8 cellular contexts compared by ENCODE assay signal in genomic region chr12:59780605-59781135, GRCh38.
DNase-seq lines count a peak whose midpoint lies in the region; ATAC-seq and TF ChIP-seq lines count a peak whose summit lies in the region.

No MANE protein-coding gene starts in this region.

- DNase-seq in DND-41 (no peak), HuH-7 (ENCODE audit: low spot score) (peak; percentile 24), brain microvascular endothelial cell (peak; percentile 25), lung (ENCODE audit: low spot score) (no peak), activated T-cell treated with anti-CD3 and anti-CD28 coated beads for 4 hours (no peak)

- in situ Hi-C loops in brain microvascular endothelial cell (cut with HindIII; ENCODE audit: low pct_ligation_motif_present, low sequenced_read_pairs) = no loop called here

- no peaks in the 10 kb centered on the region for H3K79me2 ChIP-seq in DND-41 (ENCODE audit: insufficient read depth, low read length)

- H3K36me3 ChIP-seq in DND-41 (ENCODE audit: insufficient read depth, low read length) (0 out of 2 replicates have a peak, but pooled peaks cover 3% of the 10 kb centered on the region), brain microvascular endothelial cell (replicated peaks) (no peaks in the 10 kb centered on the region), lung (ENCODE audit: control insufficient read depth in 2 of 2, insufficient read depth in 2 of 2, low read length in 2 of 2) (peaks cover 0 to 1% of the 10 kb centered on the region in 2 donors)

- H3K27ac ChIP-seq in DND-41 (ENCODE audit: low read length) = no peak overlapping the region
- no peak overlapping the region for H3K27ac ChIP-seq in brain microvascular endothelial cell
- H3K27ac ChIP-seq in lung (ENCODE audit: low read depth in 1 of 2, low read length in 1 of 2) = no peak overlapping the region

- H3K4me3 ChIP-seq in DND-41 (ENCODE audit: low read depth in 1 of 2, low read length in 2 of 2) = no peak overlapping the region
- no peak overlapping the region for H3K4me3 ChIP-seq in brain microvascular endothelial cell (ENCODE audit: low read depth, low read length)
- no peak overlapping the region for H3K4me3 ChIP-seq in lung

- 82 to 83% methylated on average over 3 of the region's 3 CpGs for WGBS in lung, 2 donors

- no peak overlapping the region for H3K9ac ChIP-seq in DND-41 (ENCODE audit: low read depth, low read length)

- no peak overlapping the region for H3K4me2 ChIP-seq in DND-41 (ENCODE audit: insufficient read depth, low read length)

- ATAC-seq in DND-41 (ENCODE audit: insufficient read depth, low read depth) (peak; percentile 44; the same call in 2 of the 3 replicates), lung (ENCODE audit: insufficient read depth, low FRiP score) (no peak), GM19328 (IDR thresholded peaks at IDR 0.05; ENCODE audit: unreplicated experiment) (no peak), GM19395 (IDR thresholded peaks at IDR 0.05; ENCODE audit: unreplicated experiment) (no peak), GM18511 (IDR thresholded peaks at IDR 0.05; ENCODE audit: unreplicated experiment) (no peak)

- H4K20me1 ChIP-seq in DND-41 (ENCODE audit: insufficient read depth, low read length) = no peaks in the 10 kb centered on the region

- peak; percentile 53 for TF ChIP-seq CTCF in DND-41 (IDR thresholded peaks at IDR 0.05; ENCODE audit: borderline replicate concordance, extremely low read depth, low read length, poor library complexity, severe bottlenecking)
- TF ChIP-seq CTCF in brain microvascular endothelial cell (IDR thresholded peaks at IDR 0.05; ENCODE audit: low read depth, low read length, missing control alignments) = peak; percentile 65
- TF ChIP-seq CTCF in lung (IDR thresholded peaks at IDR 0.05; ENCODE audit: control extremely low read depth, extremely low read depth) = peak; percentile 8

- H3K27me3 ChIP-seq in DND-41 (ENCODE audit: insufficient read depth, low read length, poor library complexity) = no peaks in the 10 kb centered on the region
- no peaks in the 10 kb centered on the region for H3K27me3 ChIP-seq in brain microvascular endothelial cell (replicated peaks)
- no peaks in the 10 kb centered on the region for H3K27me3 ChIP-seq in lung (ENCODE audit: control insufficient read depth, insufficient read depth)

- no peaks in the 10 kb centered on the region for H3K4me1 ChIP-seq in DND-41 (ENCODE audit: insufficient read depth, low read length)
- no peaks in the 10 kb centered on the region for H3K4me1 ChIP-seq in lung (ENCODE audit: control insufficient read depth in 2 of 2, insufficient read depth in 2 of 2, low read length in 2 of 2)

- no peak overlapping the region for H2AFZ ChIP-seq in DND-41 (ENCODE audit: low read depth, low read length)

- no peaks in the 10 kb centered on the region for H3K9me3 ChIP-seq in DND-41 (ENCODE audit: insufficient read depth, low read length, severe bottlenecking)
- H3K9me3 ChIP-seq in lung (ENCODE audit: control insufficient read depth in 2 of 2, insufficient read depth in 1 of 2, low read length in 1 of 2) = no peaks in the 10 kb centered on the region

Comparison
In these comparisons a context has a peak if more than half of its experiments do, and no peak if none do; other contexts are left out.
1. DNase-seq: peak in HuH-7 (single experiment) and brain microvascular endothelial cell (single experiment); none in DND-41 (single experiment), lung (single experiment) and activated T-cell treated with anti-CD3 and anti-CD28 coated beads for 4 hours (single experiment).
2. CTCF ChIP-seq: peak in every context shown above with its lines; median percentile 65 in brain microvascular endothelial cell; 53 in DND-41; 8 in lung.